12 cellular contexts compared by ENCODE assay signal in the genomic region with DNA sequence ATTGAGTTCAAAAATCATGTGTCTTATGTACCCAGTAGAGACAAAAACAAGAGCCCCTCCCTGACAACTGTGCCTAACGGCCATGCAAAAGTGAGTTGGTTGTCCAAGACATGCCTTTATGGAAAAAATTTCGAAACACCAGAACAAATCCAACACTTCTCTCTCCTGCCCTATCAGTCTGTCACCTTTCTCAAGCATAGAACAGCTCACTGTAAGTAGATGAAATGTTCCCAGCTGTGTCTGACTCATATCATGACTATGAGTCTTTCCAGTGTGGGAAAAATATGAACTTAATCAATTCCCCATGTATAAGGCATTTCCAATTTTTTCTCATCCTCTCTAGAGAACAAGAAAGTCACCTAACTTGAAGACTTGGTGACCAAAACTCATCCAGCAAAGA.
A peak's percentile ranks its signal among the peaks of the same experiment; 100 is the strongest.
DNase-seq lines count a peak whose midpoint lies in the region; ATAC-seq and TF ChIP-seq lines count a peak whose summit lies in the region.
"Had no signal": no experiment of that assay in that cellular context is flagged by ENCODE, and none has a peak within 500 bp of the region (broad histone marks: within the 10 kb centered on the region; RNA-seq: fewer than 3 reads in every experiment).

No MANE protein-coding gene starts in this region.

- intact Hi-C loops in left ventricle myocardium inferior (cut with micrococcal nuclease) (no loop called here), posterior cingulate gyrus (cut with DNase I) (no loop called here)
- intact Hi-C loops in CD8-positive, alpha-beta T cell (cut with DNase I, micrococcal nuclease), result no loop called here

- CTCF ChIA-PET in CD8-positive, alpha-beta T cell (lab: Charles Lee), result no interaction called here
- CTCF ChIA-PET in activated CD8-positive, alpha-beta memory T cell treated with anti-CD3 and anti-CD28 coated beads, Interleukin-2, amount 10 ng/mL, durations not matched to agents 7 days and 5 days (lab: Charles Lee), result no interaction called here

- H3K27ac Mint-ChIP-seq in brain, result peak overlapping the region in 4 of 5 experiments; percentile 18 to 86 (median 44)
- no peak overlapping the region for H3K27ac Mint-ChIP-seq in CD8-positive, alpha-beta T cell
- H3K27ac Mint-ChIP-seq in activated CD8-positive, alpha-beta memory T cell treated with anti-CD3 and anti-CD28 coated beads, Interleukin-2, amount 10 ng/mL, durations not matched to agents 7 days and 5 days, result no peak overlapping the region

- no peaks in the 10 kb centered on the region for H3K9me3 Mint-ChIP-seq in brain
- H3K9me3 Mint-ChIP-seq in CD8-positive, alpha-beta T cell, result no peaks in the 10 kb centered on the region
- no peaks in the 10 kb centered on the region for H3K9me3 Mint-ChIP-seq in activated CD8-positive, alpha-beta memory T cell treated with anti-CD3 and anti-CD28 coated beads, Interleukin-2, amount 10 ng/mL, durations not matched to agents 7 days and 5 days (ENCODE audit: low read depth)

- H3K27ac ChIP-seq in left ventricle myocardium inferior (replicated peaks), result peak overlapping the region; percentile 20
- no peak overlapping the region for H3K27ac ChIP-seq in CD8-positive, alpha-beta T cell (ENCODE audit: low read depth, low read length)

- no peaks in the 10 kb centered on the region for H3K36me3 ChIP-seq in left ventricle myocardium inferior
- no peaks in the 10 kb centered on the region for H3K36me3 ChIP-seq in CD8-positive, alpha-beta T cell (ENCODE audit: insufficient read depth, low read length)

- no peaks in the 10 kb centered on the region for H3K27me3 ChIP-seq in left ventricle myocardium inferior (ENCODE audit: low read depth)
- H3K27me3 ChIP-seq in CD8-positive, alpha-beta T cell (ENCODE audit: insufficient read depth, low read length), result no peaks in the 10 kb centered on the region

- H3K4me1 ChIP-seq in left ventricle myocardium inferior, result no peaks in the 10 kb centered on the region
- H3K4me1 ChIP-seq in CD8-positive, alpha-beta T cell (ENCODE audit: insufficient read depth, low read length), result no peaks in the 10 kb centered on the region

- DNase-seq in HCEC 1CT (peak; percentile 94), left ventricle myocardium inferior (no peak), smooth muscle cell of the brain vasculature (ENCODE audit: low read depth, low spot score) (peak; percentile 66), posterior cingulate gyrus (no peak)
- DNase-seq in CD8-positive, alpha-beta T cell, result no peak
- no peak for DNase-seq in activated CD8-positive, alpha-beta memory T cell treated with anti-CD3 and anti-CD28 coated beads, Interleukin-2, amount 10 ng/mL, durations not matched to agents 7 days and 5 days
- DNase-seq: activated CD4-positive, CD25-positive, alpha-beta regulatory T cell treated with anti-CD3 and anti-CD28 coated beads, Interleukin-2, amount 50 U/mL, for 72 hours; cortex of kidney; NCI-H1048; NCI-H69 had no signal

- no peaks in the 10 kb centered on the region for H3K36me3 Mint-ChIP-seq in brain
- no peaks in the 10 kb centered on the region for H3K36me3 Mint-ChIP-seq in CD8-positive, alpha-beta T cell
- no peaks in the 10 kb centered on the region for H3K36me3 Mint-ChIP-seq in activated CD8-positive, alpha-beta memory T cell treated with anti-CD3 and anti-CD28 coated beads, Interleukin-2, amount 10 ng/mL, durations not matched to agents 7 days and 5 days

- no peaks in the 10 kb centered on the region for H3K9me3 ChIP-seq in left ventricle myocardium inferior (replicated peaks)
- H3K9me3 ChIP-seq in CD8-positive, alpha-beta T cell (ENCODE audit: low read length), result no peaks in the 10 kb centered on the region

- H3K4me3 ChIP-seq in left ventricle myocardium inferior, result no peak overlapping the region
- H3K4me3 ChIP-seq in CD8-positive, alpha-beta T cell (ENCODE audit: low read depth, low read length), result no peak overlapping the region

- H3K4me3 Mint-ChIP-seq in brain, result no peak overlapping the region
- no peak overlapping the region for H3K4me3 Mint-ChIP-seq in CD8-positive, alpha-beta T cell
- no peak overlapping the region for H3K4me3 Mint-ChIP-seq in activated CD8-positive, alpha-beta memory T cell treated with anti-CD3 and anti-CD28 coated beads, Interleukin-2, amount 10 ng/mL, durations not matched to agents 7 days and 5 days

- no peak for ATAC-seq in CD8-positive, alpha-beta T cell
- no peak for ATAC-seq in activated CD8-positive, alpha-beta memory T cell treated with anti-CD3 and anti-CD28 coated beads, Interleukin-2, amount 10 ng/mL, durations not matched to agents 7 days and 5 days
- no peak for ATAC-seq in HG03571 (IDR thresholded peaks at IDR 0.05; ENCODE audit: unreplicated experiment)

- H3K27me3 Mint-ChIP-seq in brain, result no peaks in the 10 kb centered on the region
- peaks cover 4% of the 10 kb centered on the region for H3K27me3 Mint-ChIP-seq in CD8-positive, alpha-beta T cell (ENCODE audit: low read depth)
- no peaks in the 10 kb centered on the region for H3K27me3 Mint-ChIP-seq in activated CD8-positive, alpha-beta memory T cell treated with anti-CD3 and anti-CD28 coated beads, Interleukin-2, amount 10 ng/mL, durations not matched to agents 7 days and 5 days

- TF ChIP-seq CTCF in brain (conservative IDR thresholded peaks at IDR 0.05) (no peak), left ventricle myocardium inferior (IDR thresholded peaks at IDR 0.05; ENCODE audit: borderline replicate concordance) (no peak)
- TF ChIP-seq CTCF in CD8-positive, alpha-beta T cell (IDR thresholded peaks at IDR 0.05), result no peak

- peaks cover 13% of the 10 kb centered on the region for H3K4me1 Mint-ChIP-seq in brain
- H3K4me1 Mint-ChIP-seq in CD8-positive, alpha-beta T cell (ENCODE audit: low read depth), result no peaks in the 10 kb centered on the region
- no peaks in the 10 kb centered on the region for H3K4me1 Mint-ChIP-seq in activated CD8-positive, alpha-beta memory T cell treated with anti-CD3 and anti-CD28 coated beads, Interleukin-2, amount 10 ng/mL, durations not matched to agents 7 days and 5 days

- POLR2A ChIA-PET in CD8-positive, alpha-beta T cell (lab: Charles Lee), result no interaction called here

Comparison
In these comparisons a context has a peak if more than half of its experiments do, and no peak if none do; other contexts are left out.
1. DNase-seq: peak in HCEC 1CT (single experiment) and smooth muscle cell of the brain vasculature (single experiment); none in left ventricle myocardium inferior (single experiment), CD8-positive, alpha-beta T cell (0 of 7), activated CD8-positive, alpha-beta memory T cell treated with anti-CD3 and anti-CD28 coated beads, Interleukin-2, amount 10 ng/mL, durations not matched to agents 7 days and 5 days (single experiment) and posterior cingulate gyrus (0 of 10).
2. H3K27ac Mint-ChIP-seq: peak in brain (4 of 5); none in CD8-positive, alpha-beta T cell (single experiment) and activated CD8-positive, alpha-beta memory T cell treated with anti-CD3 and anti-CD28 coated beads, Interleukin-2, amount 10 ng/mL, durations not matched to agents 7 days and 5 days (single experiment).